In the genomic region with DNA sequence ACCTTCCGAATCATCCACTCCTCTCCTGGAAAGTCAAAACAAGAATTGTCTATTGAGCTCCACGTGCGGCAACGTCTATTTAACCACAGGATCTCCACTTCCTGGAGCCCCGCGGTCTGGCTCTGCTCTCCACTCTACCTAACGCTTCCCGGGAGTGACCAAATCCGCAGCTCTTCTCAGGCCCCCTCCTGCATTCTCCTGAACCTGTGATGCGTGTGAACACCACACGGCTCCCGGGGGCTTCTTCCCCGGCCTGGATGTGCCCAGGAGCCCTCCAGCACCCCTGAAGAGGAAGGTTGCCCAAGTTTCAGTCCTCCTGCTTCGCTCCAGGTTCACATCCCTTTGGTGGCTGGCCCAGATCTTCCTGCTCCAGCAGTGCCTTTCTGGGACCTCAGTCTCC, we compare ENCODE assay signal across 14 cellular contexts. TPM values are rescaled to one million over a fixed set of nuclear protein-coding genes. Genes with fewer than 3 reads are reported as not detected.
"Had no signal": no experiment of that assay in that cellular context is flagged by ENCODE, and none has a peak within 500 bp of the region (broad histone marks: within the 10 kb centered on the region; RNA-seq: fewer than 3 reads in every experiment).

No MANE protein-coding gene starts in this region.

- H3K27me3 Mint-ChIP-seq: activated naive CD8-positive, alpha-beta T cell; activated T-cell treated with anti-CD3 and anti-CD28 coated beads, Interleukin-2, amount 50 U/mL, for 24 hours had no signal

- DNase-seq: activated CD4-positive, alpha-beta T cell treated with anti-CD3 and anti-CD28 coated beads, Interleukin-2, amount 50 U/mL, for 48 hours; activated CD8-positive, alpha-beta memory T cell treated with anti-CD3 and anti-CD28 coated beads, Interleukin-2, amount 10 ng/mL, durations not matched to agents 7 days and 5 days; activated effector memory CD4-positive, alpha-beta T cell treated with anti-CD3 and anti-CD28 coated beads, Interleukin-2, amount 50 U/mL, for 16 hours; activated T-cell treated with anti-CD3 and anti-CD28 coated beads, Interleukin-2, amount 50 U/mL, for 24 hours; amygdala; esophagus squamous epithelium; foreskin fibroblast; kidney; left ventricle myocardium superior; mesenchymal stem cell; stimulated activated naive CD4-positive, alpha-beta T cell treated with Interleukin-2 at 50 U/mL for 16 hours; T-helper 2 cell had no signal

- H3K9me3 ChIP-seq: esophagus squamous epithelium, upper lobe of left lung had no signal

- H3K4me3 ChIP-seq: upper lobe of left lung had no signal

- H3K36me3 Mint-ChIP-seq: activated CD8-positive, alpha-beta memory T cell treated with anti-CD3 and anti-CD28 coated beads, Interleukin-2, amount 10 ng/mL, durations not matched to agents 7 days and 5 days had no signal

- H3K4me3 Mint-ChIP-seq: activated CD8-positive, alpha-beta memory T cell treated with anti-CD3 and anti-CD28 coated beads, Interleukin-2, amount 10 ng/mL, durations not matched to agents 7 days and 5 days; activated naive CD8-positive, alpha-beta T cell; activated T-cell treated with anti-CD3 and anti-CD28 coated beads, Interleukin-2, amount 50 U/mL, for 24 hours had no signal

- H3K27ac ChIP-seq: esophagus squamous epithelium, upper lobe of left lung had no signal

- H3K4me1 Mint-ChIP-seq: activated CD8-positive, alpha-beta memory T cell treated with anti-CD3 and anti-CD28 coated beads, Interleukin-2, amount 10 ng/mL, durations not matched to agents 7 days and 5 days had no signal

- FAIRE-seq: kidney had no signal

- H3K27me3 ChIP-seq: upper lobe of left lung had no signal

- H3K27ac Mint-ChIP-seq: activated CD8-positive, alpha-beta memory T cell treated with anti-CD3 and anti-CD28 coated beads, Interleukin-2, amount 10 ng/mL, durations not matched to agents 7 days and 5 days; activated naive CD8-positive, alpha-beta T cell; activated T-cell treated with anti-CD3 and anti-CD28 coated beads, Interleukin-2, amount 50 U/mL, for 24 hours had no signal

- H3K9me3 Mint-ChIP-seq: activated T-cell treated with anti-CD3 and anti-CD28 coated beads, Interleukin-2, amount 50 U/mL, for 24 hours had no signal

RNA-seq across cellular contexts. Expression of a gene that starts 7.2 kb away (rescaled TPM):
- total RNA-seq: activated CD8-positive, alpha-beta memory T cell treated with anti-CD3 and anti-CD28 coated beads, Interleukin-2, amount 10 ng/mL, durations not matched to agents 7 days and 5 days had no signal
